11 cellular contexts compared by ENCODE assay signal in the genomic region with DNA sequence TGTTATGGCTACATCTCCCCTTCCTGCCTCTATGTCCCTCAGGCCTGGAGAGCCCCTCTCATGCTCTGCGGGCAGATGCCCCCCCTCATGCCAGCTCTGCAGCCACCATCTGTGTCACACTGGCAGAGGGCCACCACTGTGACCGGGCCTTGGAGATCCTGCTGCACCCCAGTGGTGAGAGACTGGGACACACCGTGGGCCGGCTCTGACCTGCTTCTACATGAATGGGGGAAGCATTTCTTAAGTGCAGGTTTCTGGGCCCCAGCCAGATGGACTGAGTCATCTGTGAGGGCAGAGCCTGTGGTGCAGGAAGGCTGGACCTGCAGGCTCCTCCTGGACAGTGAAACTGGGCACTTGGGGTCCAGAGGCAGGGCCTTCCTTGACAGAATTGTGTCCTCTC. TPM values are rescaled to one million over a fixed set of nuclear protein-coding genes. Genes with fewer than 3 reads are reported as not detected.
DNase-seq lines count a peak whose midpoint lies in the region; ATAC-seq, FAIRE-seq and TF ChIP-seq lines count a peak whose summit lies in the region.
"Had no signal": no experiment of that assay in that cellular context is flagged by ENCODE, and none has a peak within 500 bp of the region (broad histone marks: within the 10 kb centered on the region; RNA-seq: fewer than 3 reads in every experiment).

No MANE protein-coding gene starts in this region.

- H3K4me1 Mint-ChIP-seq in stimulated activated memory B cell treated with anti-CD40 and anti-IgM and Interleukin-4, amounts not matched to agents 10 μg/mL and 1 μg/mL and 100 μg/mL, for 72 hours = peaks cover 10% of the 10 kb centered on the region

- H3K4me3 ChIP-seq in bronchial epithelial cell (ENCODE audit: low read depth, low read length) = no peak overlapping the region
- no peak overlapping the region for H3K4me3 ChIP-seq in neuronal stem cell (ENCODE audit: low read length in 2 of 2)

- H2BK12ac ChIP-seq in neuronal stem cell (ENCODE audit: low read length) = no peak overlapping the region

- H3K36me3 Mint-ChIP-seq in stimulated activated memory B cell treated with anti-CD40 and anti-IgM and Interleukin-4, amounts not matched to agents 10 μg/mL and 1 μg/mL and 100 μg/mL, for 72 hours = no peaks in the 10 kb centered on the region

- FAIRE-seq in bronchial epithelial cell (lab: Jason Lieb, UNC) = no peak

- peak overlapping the region; percentile 55 for H3K23ac ChIP-seq in neuronal stem cell (ENCODE audit: low read depth, low read length, poor library complexity)

- H3K36me3 ChIP-seq in bronchial epithelial cell (ENCODE audit: control insufficient read depth, insufficient read depth, low read length) (no peaks in the 10 kb centered on the region), neuronal stem cell (replicated peaks in 1 of 2; ENCODE audit: control insufficient read depth in 2 of 2, insufficient read depth in 2 of 2, low read length in 2 of 2) (no peaks in the 10 kb centered on the region)

- H3K27ac ChIP-seq in neuronal stem cell (replicated peaks; ENCODE audit: low read length) = no peak overlapping the region

- no peak overlapping the region for H2BK5ac ChIP-seq in neuronal stem cell (ENCODE audit: low read length)

- H3K18ac ChIP-seq in neuronal stem cell (ENCODE audit: low read length) = no peak overlapping the region

- no peak overlapping the region for H3K4ac ChIP-seq in neuronal stem cell (ENCODE audit: low read length)

- no peak overlapping the region for H2BK15ac ChIP-seq in neuronal stem cell (ENCODE audit: low read length)

- peak; percentile 30 for TF ChIP-seq CTCF in bronchial epithelial cell (IDR thresholded peaks at IDR 0.05; ENCODE audit: insufficient read depth, low read length, severe bottlenecking)

- no peak overlapping the region for H3K9ac ChIP-seq in neuronal stem cell (ENCODE audit: low read depth, low read length, poor library complexity)

- H3K14ac ChIP-seq in neuronal stem cell (ENCODE audit: low read length) = no peak overlapping the region

- no CpG with 5 or more reads among the region's 4 CpGs for WGBS in neuronal stem cell (ENCODE audit: extremely low coverage in 2 of 2, insufficient read length in 2 of 2, insufficient replicate concordance in 1 of 2), 2 donors

- peaks cover 0 to 2% of the 10 kb centered on the region in 2 donors for H3K9me3 ChIP-seq in neuronal stem cell (replicated peaks in 1 of 2; ENCODE audit: control insufficient read depth in 2 of 2, insufficient read depth in 1 of 2, low read depth in 1 of 2, low read length in 2 of 2)

- no peak overlapping the region for H2BK120ac ChIP-seq in neuronal stem cell (ENCODE audit: low read depth, low read length)

- H2AK5ac ChIP-seq in neuronal stem cell (ENCODE audit: low read depth, low read length) = no peak overlapping the region

- peaks cover 38% of the 10 kb centered on the region for H3K27me3 Mint-ChIP-seq in stimulated activated memory B cell treated with anti-CD40 and anti-IgM and Interleukin-4, amounts not matched to agents 10 μg/mL and 1 μg/mL and 100 μg/mL, for 72 hours

- H3K4me1 ChIP-seq in neuronal stem cell (ENCODE audit: control insufficient read depth in 2 of 2, insufficient read depth in 1 of 2, low read depth in 1 of 2, low read length in 2 of 2) = peaks cover 4% of the 10 kb centered on the region in 2 donors

- no peak overlapping the region for H3K27ac Mint-ChIP-seq in stimulated activated memory B cell treated with anti-CD40 and anti-IgM and Interleukin-4, amounts not matched to agents 10 μg/mL and 1 μg/mL and 100 μg/mL, for 72 hours
- H3K27ac Mint-ChIP-seq: memory B cell had no signal

- H3K27me3 ChIP-seq in bronchial epithelial cell (ENCODE audit: control insufficient read depth, insufficient read depth, low read length) (peaks cover 21% of the 10 kb centered on the region), neuronal stem cell (ENCODE audit: control insufficient read depth in 3 of 3, insufficient read depth in 3 of 3, low read depth in 1 of 3, low read length in 3 of 3) (peaks cover 22 to 91% (median 38%) of the 10 kb centered on the region in 3 experiments)

- peaks cover 4% of the 10 kb centered on the region for H3K79me1 ChIP-seq in neuronal stem cell (ENCODE audit: low read depth, low read length)

- H3K4me3 Mint-ChIP-seq in stimulated activated memory B cell treated with anti-CD40 and anti-IgM and Interleukin-4, amounts not matched to agents 10 μg/mL and 1 μg/mL and 100 μg/mL, for 72 hours = no peak overlapping the region
- H3K4me3 Mint-ChIP-seq: memory B cell had no signal

- ATAC-seq in HG02642 (IDR thresholded peaks at IDR 0.05; ENCODE audit: poor library complexity, unreplicated experiment) = no peak
- ATAC-seq in stimulated activated memory B cell treated with anti-CD40 and anti-IgM and Interleukin-4, amounts not matched to agents 10 μg/mL and 1 μg/mL and 100 μg/mL, for 72 hours = no peak

- H3K4me2 ChIP-seq in neuronal stem cell (ENCODE audit: insufficient read depth, low read length, poor library complexity, severe bottlenecking) = no peak overlapping the region

- no peak overlapping the region for H2AFZ ChIP-seq in neuronal stem cell (ENCODE audit: low read length)

- H3K9me3 Mint-ChIP-seq in stimulated activated memory B cell treated with anti-CD40 and anti-IgM and Interleukin-4, amounts not matched to agents 10 μg/mL and 1 μg/mL and 100 μg/mL, for 72 hours = no peaks in the 10 kb centered on the region

- H4K8ac ChIP-seq in neuronal stem cell (ENCODE audit: low read depth, low read length) = no peak overlapping the region

- H4K91ac ChIP-seq in neuronal stem cell (ENCODE audit: low read depth, low read length, poor library complexity) = no peak overlapping the region

- DNase-seq in DMS 273 (lab: John Stamatoyannopoulos, UW; ENCODE audit: unreplicated experiment) (peak; percentile 82), MV-4-11 (lab: John Stamatoyannopoulos, UW) (peak; percentile 27), bronchial epithelial cell (ENCODE audit: low read depth) (peak; percentile 92), neuronal stem cell (ENCODE audit: low spot score) (no peak), NCI-H2081 treated with DMSO at 0.1 percent for 48 hours (lab: John Stamatoyannopoulos, UW) (no peak), DMS114 treated with DMSO at 0.1 percent for 48 hours (lab: John Stamatoyannopoulos, UW; ENCODE audit: unreplicated experiment) (no peak)
- DNase-seq: activated T-cell treated with anti-CD3 and anti-CD28 coated beads, Interleukin-2, amount 50 U/mL, for 48 hours; NCI-H187 treated with DMSO at 0.1 percent for 48 hours had no signal

RNA-seq across cellular contexts. Expression of a gene that starts 4.8 kb away (rescaled TPM):
- not detected in 2 replicates for total RNA-seq in bronchial epithelial cell
- polyA plus RNA-seq in neuronal stem cell (2013, experiment 1 of 2) = 0.13 TPM
- polyA plus RNA-seq in neuronal stem cell (2013, experiment 2 of 2) = 0.21 TPM

RNA-seq across cellular contexts. Expression of a gene that starts 14.5 kb away (rescaled TPM):
- 21.6 and 36.9 TPM in 2 replicates for total RNA-seq in bronchial epithelial cell
- polyA plus RNA-seq in neuronal stem cell (2013, experiment 1 of 2) = 34.1 TPM
- 34.0 TPM for polyA plus RNA-seq in neuronal stem cell (2013, experiment 2 of 2)

RNA-seq across cellular contexts. Expression of a gene that starts 15.2 kb away (rescaled TPM):
- total RNA-seq in bronchial epithelial cell = 10.1 and 14.0 TPM in 2 replicates
- polyA plus RNA-seq in neuronal stem cell (2013, experiment 1 of 2) = 2.8 TPM
- 2.5 TPM for polyA plus RNA-seq in neuronal stem cell (2013, experiment 2 of 2)

RNA-seq across cellular contexts. Expression of a gene that starts 27.1 kb away (rescaled TPM):
- total RNA-seq in bronchial epithelial cell = not detected in 2 replicates
- 2.9 TPM for polyA plus RNA-seq in neuronal stem cell (2013, experiment 1 of 2)
- 2.7 TPM for polyA plus RNA-seq in neuronal stem cell (2013, experiment 2 of 2)

RNA-seq across cellular contexts. Expression of a gene that starts 41.6 kb away (rescaled TPM):
- not detected in 2 replicates for total RNA-seq in bronchial epithelial cell
- 0.04 TPM for polyA plus RNA-seq in neuronal stem cell (2013, experiment 1 of 2)
- 0.06 TPM for polyA plus RNA-seq in neuronal stem cell (2013, experiment 2 of 2)

Comparison
In these comparisons a context has a peak if more than half of its experiments do, and no peak if none do; other contexts are left out.
1. DNase-seq: peak in DMS 273 (single experiment), MV-4-11 (single experiment) and bronchial epithelial cell (single experiment); none in neuronal stem cell (single experiment), NCI-H2081 treated with DMSO at 0.1 percent for 48 hours (single experiment) and DMS114 treated with DMSO at 0.1 percent for 48 hours (single experiment).